In the genomic region with DNA sequence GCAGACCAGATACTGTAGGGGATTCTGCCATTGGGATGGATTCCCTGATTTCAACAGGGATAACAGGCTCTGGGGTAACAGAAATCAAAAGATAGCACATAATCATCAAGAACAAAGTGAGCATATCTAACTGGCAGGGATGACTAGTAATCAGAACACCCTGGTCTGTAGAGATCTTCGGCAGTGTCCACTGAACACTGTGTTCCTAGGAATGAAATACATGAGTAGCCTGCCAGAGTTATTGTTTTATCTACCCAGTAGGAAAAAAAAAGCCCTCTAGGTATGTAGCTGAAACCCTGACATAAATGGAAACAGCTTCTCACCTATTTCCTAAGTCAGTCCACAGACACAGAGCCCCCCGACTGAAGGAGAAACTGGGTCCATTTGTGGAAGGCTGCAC, we compare ENCODE assay signal across 9 cellular contexts.
"Had no signal": no experiment of that assay in that cellular context is flagged by ENCODE, and none has a peak within 500 bp of the region (broad histone marks: within the 10 kb centered on the region; RNA-seq: fewer than 3 reads in every experiment).

No MANE protein-coding gene starts in this region.

- DNase-seq: GM23248, GOT3, H7, HFFc6, IMR-90 had no signal

- H3K27ac ChIP-seq: GM23248, HL-60 had no signal

- H3K36me3 ChIP-seq: HAP-1 had no signal

- H3K9me3 ChIP-seq: HAP-1 had no signal

- H3K4me3 Mint-ChIP-seq: HFFc6 had no signal

- H3K4me1 ChIP-seq: HAP-1 had no signal

- H3K27ac Mint-ChIP-seq: HFFc6 had no signal

- ATAC-seq: HCT116, K562 had no signal

- H3K4me3 ChIP-seq: GM23248, HAP-1, K562 had no signal
